ENCODE assay signal across 23 cellular contexts in genomic region chr1:162420120-162420519, GRCh38. TPM values are rescaled to one million over a fixed set of nuclear protein-coding genes. Genes with fewer than 3 reads are reported as not detected.
DNase-seq lines count a peak whose midpoint lies in the region; ATAC-seq, FAIRE-seq and TF ChIP-seq lines count a peak whose summit lies in the region.
"Had no signal": no experiment of that assay in that cellular context is flagged by ENCODE, and none has a peak within 500 bp of the region (broad histone marks: within the 10 kb centered on the region; RNA-seq: fewer than 3 reads in every experiment).

No MANE protein-coding gene starts in this region.

- H3K4me1 ChIP-seq in PC-3 (ENCODE audit: insufficient read depth, low read length) = peaks cover 16% of the 10 kb centered on the region; the same call in 1 of the 2 replicates
- peaks cover 6 to 28% of the 10 kb centered on the region in 2 donors for H3K4me1 ChIP-seq in mucosa of rectum (ENCODE audit: control insufficient read depth in 2 of 2, insufficient read depth in 2 of 2, low read length in 2 of 2)
- H3K4me1 ChIP-seq: Caco-2 had no signal

- H2AFZ ChIP-seq in PC-3 (ENCODE audit: low read length) = peak overlapping the region; percentile 19; the same call in 1 of the 2 replicates

- no peak overlapping the region for H3K27ac ChIP-seq in PC-3 (ENCODE audit: low read length)
- peak overlapping the region; percentile 74 for H3K27ac ChIP-seq in epithelial cell of prostate
- peak overlapping the region; percentile 63 to 86 for H3K27ac ChIP-seq in mucosa of rectum (ENCODE audit: low read depth in 2 of 2, low read length in 2 of 2)

- H3K36me3 ChIP-seq in PC-3 (ENCODE audit: low read depth, low read length) (no peaks in the 10 kb centered on the region), mucosa of rectum (ENCODE audit: control insufficient read depth in 2 of 2, insufficient read depth in 2 of 2, low read length in 2 of 2) (no peaks in the 10 kb centered on the region)

- no peaks in the 10 kb centered on the region for H3K27me3 ChIP-seq in PC-3 (ENCODE audit: low read length)
- no peaks in the 10 kb centered on the region for H3K27me3 ChIP-seq in mucosa of rectum (ENCODE audit: control insufficient read depth in 2 of 2, insufficient read depth in 2 of 2, low read length in 2 of 2)

- H3K79me2 ChIP-seq in PC-3 (ENCODE audit: low read length) = no peaks in the 10 kb centered on the region

- H3K9me3 ChIP-seq in PC-3 (ENCODE audit: low read length) = no peaks in the 10 kb centered on the region
- H3K9me3 ChIP-seq in mucosa of rectum (ENCODE audit: control insufficient read depth in 2 of 2, low read length in 2 of 2) = no peaks in the 10 kb centered on the region
- H3K9me3 ChIP-seq: Caco-2 had no signal

- FAIRE-seq in D721Med (lab: Jason Lieb, UNC) = peak; percentile 29
- FAIRE-seq: HTR-8/SVneo had no signal

- DNase-seq in D721Med (ENCODE audit: insufficient read length, low spot score) = no peak
- DNase-seq in PC-3 = no peak
- no peak for DNase-seq in epithelial cell of prostate (ENCODE audit: low read depth, low spot score)
- DNase-seq in posterior vena cava (ENCODE audit: low spot score) = no peak
- DNase-seq in left cardiac atrium = no peak
- DNase-seq in GF-D8 (lab: John Stamatoyannopoulos, UW) = no peak
- no peak for DNase-seq in NCI-H1694 treated with DMSO at 0.1 percent for 48 hours (lab: John Stamatoyannopoulos, UW)
- DNase-seq: CD4-positive, CD25-positive, alpha-beta regulatory T cell; H7; IMR-90; Karpas-422; NCI-H1105; NCI-H2227 treated with DMSO at 0.1 percent for 48 hours; NCI-H510A treated with DMSO at 0.1 percent for 48 hours; NCI-H774; RPMI8226; SIG-M5 had no signal

- no peaks in the 10 kb centered on the region for H3F3A ChIP-seq in PC-3 (ENCODE audit: low read length, unreplicated experiment)

- BruUV-seq in PC-3 (replicated peaks; lab: Mats Ljungman, UMichigan) = no TSS peak

- intact Hi-C loops in PC-3 (cut with micrococcal nuclease) (no loop called here), posterior vena cava (cut with DNase I) (no loop called here), left cardiac atrium (cut with DNase I) (no loop called here)

- CTCF ChIA-PET in PC-3 (lab: Charles Lee) = no interaction called here

- no peak overlapping the region for H3K4me2 ChIP-seq in PC-3 (ENCODE audit: low read length)

- H3K4me3 ChIP-seq in PC-3 (ENCODE audit: low read length) (no peak overlapping the region), mucosa of rectum (ENCODE audit: low read length in 2 of 2) (peak overlapping the region; percentile 63 to 67)

- H3K9ac ChIP-seq in PC-3 (ENCODE audit: low read length) (no peak overlapping the region), mucosa of rectum (ENCODE audit: low read depth in 1 of 2, low read length in 2 of 2) (peak overlapping the region; percentile 26 to 61)

- H4K20me1 ChIP-seq in PC-3 (ENCODE audit: low read length) = no peaks in the 10 kb centered on the region

- POLR2A ChIA-PET in PC-3 (lab: Charles Lee; ENCODE audit: unreplicated experiment) = no interaction called here

- ATAC-seq in PC-3 (no peak), left cardiac atrium (no peak)

- no peaks in the 10 kb centered on the region for H3K9me2 ChIP-seq in PC-3 (replicated peaks; ENCODE audit: low read length)

- TF ChIP-seq CTCF in D721Med (IDR thresholded peaks at IDR 0.05; ENCODE audit: insufficient read depth, missing control alignments) (no peak), PC-3 (conservative IDR thresholded peaks at IDR 0.05; ENCODE audit: low read depth, low read length) (no peak)

RNA-seq across cellular contexts. Expression of gene SH2D1B, which starts 8.2 kb away (rescaled TPM):
- total RNA-seq in PC-3 (2014; rRNA removed) = 0.04 TPM in 1 of 2 replicates, not detected in the other
- under 1 TPM; 0.14 to 0.69 TPM for total RNA-seq in posterior vena cava
- total RNA-seq in left cardiac atrium = under 1 TPM; 0.13 to 0.27 TPM
- total RNA-seq: Caco-2; CD4-positive, CD25-positive, alpha-beta regulatory T cell; H7; MCF 10A had no signal

RNA-seq across cellular contexts. Expression of gene C1orf226, which starts 38.6 kb away (rescaled TPM):
- total RNA-seq in PC-3 (2014; rRNA removed) = 2.6 and 4.3 TPM in 2 replicates
- 1 to 10 TPM; 5.7 to 9.1 TPM for total RNA-seq in posterior vena cava
- total RNA-seq in left cardiac atrium = 1 to 10 TPM; 2.3 to 4.9 TPM

RNA-seq across cellular contexts. Expression of gene SPATA46, which starts 43.5 kb away (rescaled TPM):
- total RNA-seq in PC-3 (2014; rRNA removed) (not detected in 2 replicates), posterior vena cava (not detected), left cardiac atrium (not detected)
- total RNA-seq: A172; B cell; Caco-2; CD4-positive, CD25-positive, alpha-beta regulatory T cell; H7; IMR-90; MCF 10A had no signal
